Comparison of ENCODE assay signal across 4 cellular contexts in the genomic region with DNA sequence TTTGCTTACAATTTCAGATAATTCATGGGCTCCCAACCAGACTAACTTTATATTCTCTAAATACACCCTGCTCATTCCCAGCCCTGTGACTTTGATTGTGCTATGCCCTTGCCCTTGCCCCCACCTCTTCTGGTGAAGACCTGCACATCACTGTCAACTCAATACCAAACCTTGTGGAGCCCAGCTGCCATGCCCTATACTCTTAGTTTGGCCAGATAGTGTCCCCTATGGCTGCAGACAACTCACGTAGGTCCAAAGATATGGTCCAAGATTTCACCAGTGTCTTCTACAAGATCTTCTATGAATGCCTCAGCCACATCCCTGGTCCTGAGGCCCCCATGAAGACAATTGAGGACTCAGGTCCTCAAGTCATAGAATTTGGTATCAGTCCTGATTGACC.
"Had no signal": no experiment of that assay in that cellular context is flagged by ENCODE, and none has a peak within 500 bp of the region (broad histone marks: within the 10 kb centered on the region; RNA-seq: fewer than 3 reads in every experiment).

No MANE protein-coding gene starts in this region.

- H3K4me1 ChIP-seq: HAP-1 had no signal

- H3K9me3 Mint-ChIP-seq: HFFc6 had no signal

- H3K27ac ChIP-seq: GM23248 had no signal

- H3K27ac Mint-ChIP-seq: HFFc6 had no signal

- H3K4me3 ChIP-seq: GM23248, HAP-1 had no signal

- H3K9me3 ChIP-seq: HAP-1 had no signal

- H3K36me3 ChIP-seq: HAP-1 had no signal

- DNase-seq: GOT3 had no signal

- H3K4me3 Mint-ChIP-seq: HFFc6 had no signal
